In the genomic region with DNA sequence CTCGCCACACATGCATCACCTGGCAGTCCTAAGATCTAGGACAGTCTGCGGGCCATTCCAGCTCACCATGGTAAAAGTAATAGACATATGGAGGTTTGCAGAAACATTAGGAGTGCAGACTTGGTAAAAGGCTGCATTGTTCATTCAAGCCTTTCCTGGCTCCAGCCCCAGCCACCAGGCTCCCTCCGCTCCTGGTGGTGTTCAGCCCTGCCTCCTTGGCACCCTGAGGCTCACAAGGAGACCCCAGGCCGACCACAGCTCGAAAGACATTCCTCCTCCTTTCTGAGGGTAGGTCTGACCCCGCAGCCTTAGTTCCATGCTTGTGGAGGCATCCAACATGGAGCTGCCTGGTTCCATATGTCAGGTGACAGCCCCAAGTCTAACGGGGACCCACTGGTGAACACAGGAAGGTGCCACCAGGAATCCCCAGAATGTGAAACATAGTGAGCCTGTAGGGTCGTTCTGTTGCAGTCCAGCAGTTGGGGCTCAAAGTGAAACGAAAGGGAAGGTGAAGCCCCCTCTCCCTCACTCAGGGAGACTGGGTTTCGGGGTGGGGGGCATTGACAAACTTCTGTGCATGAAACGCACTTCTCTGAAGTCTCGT, we compare ENCODE assay signal across 7 cellular contexts. TPM values are rescaled to one million over a fixed set of nuclear protein-coding genes. Genes with fewer than 3 reads are reported as not detected.
DNase-seq lines count a peak whose midpoint lies in the region; ATAC-seq, FAIRE-seq and TF ChIP-seq lines count a peak whose summit lies in the region.

No MANE protein-coding gene starts in this region.

- peaks cover 19% of the 10 kb centered on the region for H3K9me1 ChIP-seq in IMR-90 (ENCODE audit: insufficient read depth, low read length)

- H3K4ac ChIP-seq in IMR-90 (ENCODE audit: low read depth, low read length) = peak overlapping the region; percentile 100

- peak overlapping the region; percentile 97 for H4K91ac ChIP-seq in IMR-90 (ENCODE audit: insufficient read depth, low read depth, low read length)

- POLR2A ChIA-PET in IMR-90 (lab: Charles Lee; ENCODE audit: unreplicated experiment) = no interaction called here

- H2AK5ac ChIP-seq in IMR-90 (ENCODE audit: low read depth, low read length) = peak overlapping the region; percentile 78

- peak overlapping the region; percentile 100 for H2BK120ac ChIP-seq in IMR-90 (ENCODE audit: low read depth, low read length)

- peak overlapping the region; percentile 98 for H3K4me3 Mint-ChIP-seq in activated naive CD8-positive, alpha-beta T cell treated with anti-CD3 and anti-CD28 coated beads for 36 hours

- H3K36me3 ChIP-seq in IMR-90 (ENCODE audit: control insufficient read depth, insufficient read depth, low read length) (no peaks in the 10 kb centered on the region), kidney (ENCODE audit: control insufficient read depth in 1 of 2, insufficient read depth in 2 of 2, low read length in 2 of 2) (no peaks in the 10 kb centered on the region), stomach smooth muscle (ENCODE audit: control insufficient read depth in 2 of 2, insufficient read depth in 2 of 2, low read length in 2 of 2) (no peaks in the 10 kb centered on the region)

- peaks cover 13% of the 10 kb centered on the region for H3K4me1 ChIP-seq in IMR-90 (ENCODE audit: control insufficient read depth, insufficient read depth, low read length)
- H3K4me1 ChIP-seq in kidney (ENCODE audit: control insufficient read depth in 1 of 2, insufficient read depth in 1 of 2, low read depth in 1 of 2, low read length in 2 of 2) = peaks cover 23 to 25% of the 10 kb centered on the region in 2 donors
- peaks cover 37% of the 10 kb centered on the region for H3K4me1 ChIP-seq in stomach smooth muscle (ENCODE audit: control insufficient read depth, insufficient read depth, low read length)

- CTCF ChIA-PET in IMR-90 (lab: Yijun Ruan, JAX) = no interaction called here

- H3K9ac ChIP-seq in IMR-90 (ENCODE audit: low read depth, low read length) = peak overlapping the region; percentile 92
- peak overlapping the region; percentile 89 for H3K9ac ChIP-seq in kidney (ENCODE audit: low read length in 2 of 2)
- peak overlapping the region; percentile 77 to 91 for H3K9ac ChIP-seq in stomach smooth muscle (ENCODE audit: low read length in 2 of 2)

- H3K56ac ChIP-seq in IMR-90 (ENCODE audit: extremely low read depth, insufficient read depth, low read length) = peak overlapping the region; percentile 99

- peaks cover 59% of the 10 kb centered on the region for H3K4me1 Mint-ChIP-seq in activated naive CD8-positive, alpha-beta T cell treated with anti-CD3 and anti-CD28 coated beads for 36 hours

- H3K4me3 ChIP-seq in IMR-90 (ENCODE audit: insufficient read depth, low read depth, low read length) (peak overlapping the region; percentile 72), kidney (ENCODE audit: low read length in 2 of 2) (peak overlapping the region; percentile 92 to 93), stomach smooth muscle (ENCODE audit: low read length in 2 of 2) (peak overlapping the region; percentile 88 to 92)

- TF ChIP-seq POLR2A in IMR-90 (IDR thresholded peaks at IDR 0.05; ENCODE audit: low read depth, low read length) = no peak

- peak overlapping the region; percentile 100 for H3K14ac ChIP-seq in IMR-90 (replicated peaks; ENCODE audit: low read depth, low read length)

- peak overlapping the region; percentile 93 for H2BK5ac ChIP-seq in IMR-90 (ENCODE audit: low read depth, low read length, poor library complexity, severe bottlenecking)

- H2BK15ac ChIP-seq in IMR-90 (ENCODE audit: low read depth, low read length) = peak overlapping the region; percentile 98; the same call in 1 of the 3 replicates

- peak overlapping the region; percentile 20; the same call in 1 of the 2 replicates for H2BK20ac ChIP-seq in IMR-90 (ENCODE audit: low read depth, low read length)

- peak overlapping the region; percentile 98 for H3K27ac Mint-ChIP-seq in activated naive CD8-positive, alpha-beta T cell treated with anti-CD3 and anti-CD28 coated beads for 36 hours

- no peaks in the 10 kb centered on the region for H3K9me3 ChIP-seq in IMR-90 (ENCODE audit: control insufficient read depth, insufficient read depth, low read length)
- H3K9me3 ChIP-seq in kidney (ENCODE audit: control insufficient read depth in 1 of 2, low read length in 2 of 2) = no peaks in the 10 kb centered on the region
- H3K9me3 ChIP-seq in stomach smooth muscle (ENCODE audit: control insufficient read depth in 2 of 2, low read length in 2 of 2) = no peaks in the 10 kb centered on the region

- no peaks in the 10 kb centered on the region for H4K20me1 ChIP-seq in IMR-90 (ENCODE audit: insufficient read depth, low read length)

- H2AFZ ChIP-seq in IMR-90 (replicated peaks; ENCODE audit: low read length, poor library complexity) = peak overlapping the region; percentile 100

- H2AK9ac ChIP-seq in IMR-90 (replicated peaks; ENCODE audit: low read depth, low read length, poor library complexity) = peak overlapping the region; percentile 97

- H3K36me3 Mint-ChIP-seq in activated naive CD8-positive, alpha-beta T cell treated with anti-CD3 and anti-CD28 coated beads for 36 hours = peaks cover 16% of the 10 kb centered on the region

- FAIRE-seq in kidney (lab: Jason Lieb, UNC) = no peak

- peaks cover 5% of the 10 kb centered on the region for H3K9me3 Mint-ChIP-seq in activated naive CD8-positive, alpha-beta T cell treated with anti-CD3 and anti-CD28 coated beads for 36 hours

- dilution Hi-C loops in IMR-90 (cut with HindIII; ENCODE audit: low sequenced_read_pairs, unreplicated experiment) = no loop called here

- H3K18ac ChIP-seq in IMR-90 (ENCODE audit: low read depth, low read length) = peak overlapping the region; percentile 91

- peak overlapping the region; percentile 83 to 100 for H4K8ac ChIP-seq in IMR-90 (ENCODE audit: low read depth in 2 of 2, low read length in 2 of 2)

- peaks cover 0 to 26% of the 10 kb centered on the region in 2 experiments; a peak in 2 of 4 replicates for H3K79me1 ChIP-seq in IMR-90 (ENCODE audit: low read depth in 1 of 2, low read length in 2 of 2)

- H3K4me2 ChIP-seq in IMR-90 (ENCODE audit: low read depth, low read length) = peak overlapping the region; percentile 83

- peak overlapping the region; percentile 88 for H4K5ac ChIP-seq in IMR-90 (ENCODE audit: low read depth, low read length)

- ATAC-seq in IMR-90 (ENCODE audit: low read depth) = no peak

- WGBS in IMR-90 (ENCODE audit: extremely low coverage in 2 of 2, insufficient read length in 1 of 2), 2 experiments = 39% methylated on average over 3 of the region's 12 CpGs; no CpG with 5 or more reads in 1 of the 2 experiments

- TF ChIP-seq CTCF in IMR-90 (conservative IDR thresholded peaks at IDR 0.05; ENCODE audit: low read depth, low read length) (no peak), kidney (IDR thresholded peaks at IDR 0.05; ENCODE audit: borderline replicate concordance, extremely low read depth, insufficient read depth) (no peak)

- no peak for TF ChIP-seq RAD21 in IMR-90 (IDR thresholded peaks at IDR 0.05; ENCODE audit: low read length)

- H3K27me3 ChIP-seq in IMR-90 (ENCODE audit: control insufficient read depth, insufficient read depth, low read length) (no peaks in the 10 kb centered on the region), stomach smooth muscle (ENCODE audit: control insufficient read depth in 1 of 2, insufficient read depth in 2 of 2, low read length in 2 of 2) (no peaks in the 10 kb centered on the region)

- peak overlapping the region; percentile 100 for H3K23ac ChIP-seq in IMR-90 (ENCODE audit: low read depth, low read length)

- no peaks in the 10 kb centered on the region for H3K27me3 Mint-ChIP-seq in activated naive CD8-positive, alpha-beta T cell treated with anti-CD3 and anti-CD28 coated beads for 36 hours

- DNase-seq in IMR-90 (no peak), kidney (no peak), NCI-H1105 treated with DMSO at 0.1 percent for 48 hours (lab: John Stamatoyannopoulos, UW) (no peak), NCI-H69 (lab: John Stamatoyannopoulos, UW) (no peak)
- DNase-seq in activated naive CD8-positive, alpha-beta T cell treated with anti-CD3 and anti-CD28 coated beads for 36 hours = peak; percentile 8
- DNase-seq in stimulated activated CD4-positive, alpha-beta T cell treated with anti-CD3 and anti-CD28 coated beads, Interleukin-15, amount 100 ng/mL, for 24 hours = no peak

- intact Hi-C loops in IMR-90 (cut with micrococcal nuclease) (loop anchor here (5.0 to 10.0 kb wide), 2 partner anchors 196 to 201 kb away; partner anchors contain the start of gene SP110), kidney (cut with DNase I) (no loop called here)

- H3K27ac ChIP-seq in IMR-90 (ENCODE audit: insufficient read depth, low read length) = peak overlapping the region; percentile 92
- peak overlapping the region; percentile 93 to 94 for H3K27ac ChIP-seq in kidney (ENCODE audit: low read depth in 2 of 2, low read length in 2 of 2)
- peak overlapping the region; percentile 79 for H3K27ac ChIP-seq in stomach smooth muscle (ENCODE audit: low read length)

- BruUV-seq in IMR-90 (replicated peaks; lab: Mats Ljungman, UMichigan) = no TSS peak

- in situ Hi-C loops in IMR-90 (cut with MboI; ENCODE audit: low sequenced_read_pairs) = loop anchor here (25.0 kb wide), 1 partner anchor 401 kb away; no protein-coding TSS in a partner anchor

TF ChIP-seq in IMR-90, 13 proteins besides CTCF, POLR2A, EP300 and RAD21 (continues in another document):
- TF ChIP-seq FOS (IDR thresholded peaks at IDR 0.05; ENCODE audit: low read depth, low read length) = no peak
- TF ChIP-seq RFX5 (IDR thresholded peaks at IDR 0.05; ENCODE audit: low read depth, low read length) = no peak
- TF ChIP-seq MAZ (IDR thresholded peaks at IDR 0.05; ENCODE audit: borderline replicate concordance, low read depth, low read length) = no peak
- TF ChIP-seq MXI1 (IDR thresholded peaks at IDR 0.05; ENCODE audit: borderline replicate concordance, low read depth, low read length) = no peak
- TF ChIP-seq CEBPB (IDR thresholded peaks at IDR 0.05; ENCODE audit: low read depth, low read length) = no peak
- TF ChIP-seq MAFK (IDR thresholded peaks at IDR 0.05; ENCODE audit: low read depth, low read length) = no peak
- no peak for TF ChIP-seq BHLHE40 (IDR thresholded peaks at IDR 0.05; ENCODE audit: low read depth, low read length)

RNA-seq across cellular contexts. Expression of gene SP100, which starts 5.0 kb away (rescaled TPM):
- 69.0 and 82.5 TPM in 2 replicates for total RNA-seq in IMR-90 (2012; rRNA removed)
- polyA plus RNA-seq in IMR-90 (2012; rRNA removed) = 42.5 and 50.6 TPM in 2 replicates
- 9.2 and 19.8 TPM in 2 replicates for polyA plus RNA-seq in IMR-90 (2012; cell fraction: cytosol; rRNA removed)
- polyA plus RNA-seq in IMR-90 (2012; cell fraction: nucleus; rRNA removed; ENCODE audit: low replicate concordance) = 5.2 and 60.9 TPM in 2 replicates
- 100 to 1,000 TPM; 108 to 112 TPM for total RNA-seq in activated naive CD8-positive, alpha-beta T cell treated with anti-CD3 and anti-CD28 coated beads for 36 hours
- 118 TPM for total RNA-seq in kidney
- polyA plus RNA-seq in kidney (ENCODE audit: insufficient read depth, low read depth, low replicate concordance) = 35.7 TPM
